In genomic region chr6:37005061-37005810, GRCh38 we compare ENCODE assay signal across 8 cellular contexts. TPM values are rescaled to one million over a fixed set of nuclear protein-coding genes. Genes with fewer than 3 reads are reported as not detected.
DNase-seq lines count a peak whose midpoint lies in the region; ATAC-seq and TF ChIP-seq lines count a peak whose summit lies in the region.

TSS of gene FGD2 (plus strand) at chr6:37005655. CDS start at chr6:37005818, 163 bp downstream.

- 80% methylated on average over 14 of the region's 14 CpGs for WGBS in heart right ventricle, 2 donors
- 64% methylated on average over 14 of the region's 14 CpGs for WGBS in thymus

- H3K27me3 ChIP-seq in heart right ventricle (no peaks in the 10 kb centered on the region), thymus (ENCODE audit: control insufficient read depth, insufficient read depth) (no peaks in the 10 kb centered on the region)

- H3K36me3 ChIP-seq in heart right ventricle (no peaks in the 10 kb centered on the region), thymus (ENCODE audit: control insufficient read depth, insufficient read depth) (no peaks in the 10 kb centered on the region)

- TF ChIP-seq CTCF in NB4 (IDR thresholded peaks at IDR 0.05; ENCODE audit: low read depth, low read length) (no peak), heart right ventricle (IDR thresholded peaks at IDR 0.05) (no peak)

- H3K4me3 Mint-ChIP-seq in activated CD4-positive, alpha-beta T cell treated with anti-CD3 and anti-CD28 coated beads for 36 hours, result no peak within 1 kb of the TSS

- H3K27ac Mint-ChIP-seq in activated CD4-positive, alpha-beta T cell treated with anti-CD3 and anti-CD28 coated beads for 36 hours, result no peak within 1 kb of the TSS

- H3K36me3 Mint-ChIP-seq in activated CD4-positive, alpha-beta T cell treated with anti-CD3 and anti-CD28 coated beads for 36 hours (ENCODE audit: low read depth), result no peaks in the 10 kb centered on the region

- DNase-seq in NB4 (ENCODE audit: low read depth), result peak; percentile 85
- no peak for DNase-seq in heart right ventricle
- DNase-seq in activated CD4-positive, alpha-beta T cell treated with anti-CD3 and anti-CD28 coated beads for 36 hours, result no peak
- no peak for DNase-seq in NK-92 (lab: John Stamatoyannopoulos, UW; ENCODE audit: unreplicated experiment)
- no peak for DNase-seq in NCI-H345 (lab: John Stamatoyannopoulos, UW)

- peaks cover 12% of the 10 kb centered on the region for H3K4me1 Mint-ChIP-seq in activated CD4-positive, alpha-beta T cell treated with anti-CD3 and anti-CD28 coated beads for 36 hours

- no peak for TF ChIP-seq POLR2A in NB4 (IDR thresholded peaks at IDR 0.05; ENCODE audit: extremely low read depth, insufficient read length)

- POLR2A ChIA-PET in activated CD4-positive, alpha-beta T cell treated with anti-CD3 and anti-CD28 coated beads for 36 hours (lab: Charles Lee), result no interaction called here

- H3K27me3 Mint-ChIP-seq in activated CD4-positive, alpha-beta T cell treated with anti-CD3 and anti-CD28 coated beads for 36 hours, result no peaks in the 10 kb centered on the region

- intact Hi-C loops in heart right ventricle (cut with DNase I), result no loop called here
- intact Hi-C loops in activated CD4-positive, alpha-beta T cell treated with anti-CD3 and anti-CD28 coated beads for 36 hours (cut with DNase I, micrococcal nuclease), result no loop called here

- no peak within 1 kb of the TSS for H3K4me3 ChIP-seq in NB4 (ENCODE audit: low read depth, low read length)
- peak within 1 kb of the TSS in 7 of 10 donors; percentile 21 to 60 (median 40) for H3K4me3 ChIP-seq in heart right ventricle
- no peak within 1 kb of the TSS for H3K4me3 ChIP-seq in thymus (ENCODE audit: low read length)

- H3K9me3 ChIP-seq in heart right ventricle (no peaks in the 10 kb centered on the region), thymus (ENCODE audit: control insufficient read depth) (no peaks in the 10 kb centered on the region)

- H3K4me1 ChIP-seq in heart right ventricle (peaks cover 0 to 27% (median 0%) of the 10 kb centered on the region in 9 donors), thymus (ENCODE audit: control insufficient read depth, insufficient read depth, low read length) (no peaks in the 10 kb centered on the region)

- H3K27ac ChIP-seq in heart right ventricle (peak within 1 kb of the TSS in 5 of 10 donors; percentile 1 to 86 (median 53)), thymus (ENCODE audit: low read depth) (peak within 1 kb of the TSS; percentile 25)

- CTCF ChIA-PET in activated CD4-positive, alpha-beta T cell treated with anti-CD3 and anti-CD28 coated beads for 36 hours (lab: Charles Lee), result interaction anchor here (0.6 to 2.1 kb wide), 4 partner anchors 13 to 167 kb away, joined by 3 to 17 read pairs (median 4); no protein-coding TSS in a partner anchor

- H3K9me3 Mint-ChIP-seq in activated CD4-positive, alpha-beta T cell treated with anti-CD3 and anti-CD28 coated beads for 36 hours (ENCODE audit: low read depth), result no peaks in the 10 kb centered on the region

- ATAC-seq in GM18502 (IDR thresholded peaks at IDR 0.05; ENCODE audit: poor library complexity, unreplicated experiment) (peak; percentile 62), GM21619 (IDR thresholded peaks at IDR 0.05; ENCODE audit: unreplicated experiment) (peak; percentile 51), heart right ventricle (peak in 3 of 8 donors; percentile 7 to 25 (median 14))
- no peak for ATAC-seq in activated CD4-positive, alpha-beta T cell treated with anti-CD3 and anti-CD28 coated beads for 36 hours

RNA-seq across cellular contexts. Expression of gene FGD2, which starts in this region (rescaled TPM):
- 10 to 100 TPM in 1 of 10 donors, 1 to 10 TPM in 9; 1.0 to 22.1 (median 2.0) TPM for total RNA-seq in heart right ventricle
- 1 to 10 TPM; 2.8 to 6.7 TPM for polyA plus RNA-seq in heart right ventricle
- polyA plus RNA-seq in thymus, result 22.1 TPM
- under 1 TPM; 0.50 to 0.63 TPM for total RNA-seq in activated CD4-positive, alpha-beta T cell treated with anti-CD3 and anti-CD28 coated beads for 36 hours

Comparison
In these comparisons a context has a peak if more than half of its experiments do, and no peak if none do; other contexts are left out.
1. H3K4me3 ChIP-seq: peak in heart right ventricle (7 of 10); none in NB4 (single experiment) and thymus (single experiment).